Comparison of ENCODE assay signal across 1 cellular context in the genomic region with DNA sequence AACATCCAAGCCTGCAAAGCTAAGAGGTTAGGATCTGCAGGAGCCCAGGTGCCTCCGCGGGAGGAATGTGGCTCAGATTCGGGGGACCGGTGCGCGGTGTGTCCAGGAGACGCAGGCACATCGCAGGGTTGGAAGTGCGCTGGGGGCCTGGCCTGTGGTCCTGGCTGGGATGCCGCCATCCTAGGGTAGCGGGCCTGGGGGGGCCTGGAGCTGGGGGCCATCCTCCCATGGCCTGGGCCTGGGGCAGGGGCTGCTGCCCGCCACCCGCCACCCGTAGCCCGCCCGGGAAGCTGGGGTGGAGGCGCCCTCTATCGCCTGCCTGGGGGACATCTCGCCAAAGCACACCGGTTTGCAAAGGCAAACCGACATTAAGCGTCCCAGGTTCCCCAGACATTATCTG.
TF ChIP-seq lines count a peak whose summit lies in the region.

No MANE protein-coding gene starts in this region.

TF ChIP-seq in HepG2, 621 proteins besides CTCF, POLR2A, EP300 and RAD21 (continued from another document and continues in another):
- peak; percentile 32 for TF ChIP-seq XRCC5 (optimal IDR thresholded peaks at IDR 0.05; ENCODE audit: low read length)
- TF ChIP-seq HNRNPH1 (optimal IDR thresholded peaks at IDR 0.05; ENCODE audit: low read depth, low read length): no peak
- no peak for TF ChIP-seq PAWR (CRISPR knock-in tag; IDR thresholded peaks at IDR 0.05; ENCODE audit: borderline replicate concordance)
- TF ChIP-seq ZNF253 (CRISPR knock-in tag; IDR thresholded peaks at IDR 0.05; ENCODE audit: borderline replicate concordance): no peak
- no peak for TF ChIP-seq ZNF20 (CRISPR knock-in tag; IDR thresholded peaks at IDR 0.05)
- TF ChIP-seq ZSCAN31 (CRISPR knock-in tag; IDR thresholded peaks at IDR 0.05; ENCODE audit: low read depth): 0 out of 2 replicates have a peak, but pooled peaks have one; percentile 14
- TF ChIP-seq ZNF605 (CRISPR knock-in tag; IDR thresholded peaks at IDR 0.05): 0 out of 2 replicates have a peak, but pooled peaks have one; percentile 37
- TF ChIP-seq EHMT2 (IDR thresholded peaks at IDR 0.05; ENCODE audit: borderline replicate concordance, low read depth, low read length): no peak
- TF ChIP-seq ZSCAN9 (CRISPR knock-in tag; IDR thresholded peaks at IDR 0.05; ENCODE audit: borderline replicate concordance): no peak
- TF ChIP-seq DMAP1 (CRISPR knock-in tag; IDR thresholded peaks at IDR 0.05): no peak
- no peak for TF ChIP-seq NCOA5 (CRISPR knock-in tag; IDR thresholded peaks at IDR 0.05)
- no peak for TF ChIP-seq ZGPAT (CRISPR knock-in tag; IDR thresholded peaks at IDR 0.05)
- no peak for TF ChIP-seq POLR2AphosphoS2 (IDR thresholded peaks at IDR 0.05; ENCODE audit: low read depth, low read length)
- TF ChIP-seq SMC3 (IDR thresholded peaks at IDR 0.05; ENCODE audit: low read length): peak; percentile 54
- TF ChIP-seq, protein P1, sequence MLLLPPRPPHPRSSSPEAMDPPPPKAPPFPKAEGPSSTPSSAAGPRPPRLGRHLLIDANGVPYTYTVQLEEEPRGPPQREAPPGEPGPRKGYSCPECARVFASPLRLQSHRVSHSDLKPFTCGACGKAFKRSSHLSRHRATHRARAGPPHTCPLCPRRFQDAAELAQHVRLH (CRISPR knock-in tag; IDR thresholded peaks at IDR 0.05; ENCODE audit: borderline replicate concordance, low read depth): 0 out of 2 replicates have a peak, but pooled peaks have one; percentile 23
- no peak for TF ChIP-seq ZNF543 (CRISPR knock-in tag; IDR thresholded peaks at IDR 0.05)
- no peak for TF ChIP-seq TERF1 (CRISPR knock-in tag; IDR thresholded peaks at IDR 0.05)
- TF ChIP-seq ZNF274 (CRISPR knock-in tag; IDR thresholded peaks at IDR 0.05): 0 out of 2 replicates have a peak, but pooled peaks have one; percentile 21
- no peak for TF ChIP-seq NFE2 (CRISPR knock-in tag; IDR thresholded peaks at IDR 0.05)
- no peak for TF ChIP-seq KDM1A (CRISPR knock-in tag; IDR thresholded peaks at IDR 0.05)
- no peak for TF ChIP-seq ZFP1 (CRISPR knock-in tag; IDR thresholded peaks at IDR 0.05)
- TF ChIP-seq FOXA3 (CRISPR knock-in tag; IDR thresholded peaks at IDR 0.05): no peak
- no peak for TF ChIP-seq PRMT3 (CRISPR knock-in tag; IDR thresholded peaks at IDR 0.05; ENCODE audit: borderline replicate concordance, low read depth)
- no peak for TF ChIP-seq IKZF4 (CRISPR knock-in tag; IDR thresholded peaks at IDR 0.05; ENCODE audit: borderline replicate concordance, low read depth, not compliant biosample characterization)
- TF ChIP-seq ZNF800 (CRISPR knock-in tag; IDR thresholded peaks at IDR 0.05): no peak
- TF ChIP-seq PATZ1 (CRISPR knock-in tag; IDR thresholded peaks at IDR 0.05): peak; percentile 78
- no peak for TF ChIP-seq MTF2 (CRISPR knock-in tag; IDR thresholded peaks at IDR 0.05; ENCODE audit: borderline replicate concordance)
- TF ChIP-seq HNF1B (CRISPR knock-in tag; IDR thresholded peaks at IDR 0.05): peak; percentile 54; the same call in 1 of the 2 replicates
- TF ChIP-seq RFX1 (IDR thresholded peaks at IDR 0.05): no peak
- TF ChIP-seq SIN3A (IDR thresholded peaks at IDR 0.05; ENCODE audit: borderline replicate concordance, low read depth, low read length): no peak
- TF ChIP-seq THAP8 (CRISPR knock-in tag; IDR thresholded peaks at IDR 0.05; ENCODE audit: borderline replicate concordance): no peak
- TF ChIP-seq, protein P2, sequence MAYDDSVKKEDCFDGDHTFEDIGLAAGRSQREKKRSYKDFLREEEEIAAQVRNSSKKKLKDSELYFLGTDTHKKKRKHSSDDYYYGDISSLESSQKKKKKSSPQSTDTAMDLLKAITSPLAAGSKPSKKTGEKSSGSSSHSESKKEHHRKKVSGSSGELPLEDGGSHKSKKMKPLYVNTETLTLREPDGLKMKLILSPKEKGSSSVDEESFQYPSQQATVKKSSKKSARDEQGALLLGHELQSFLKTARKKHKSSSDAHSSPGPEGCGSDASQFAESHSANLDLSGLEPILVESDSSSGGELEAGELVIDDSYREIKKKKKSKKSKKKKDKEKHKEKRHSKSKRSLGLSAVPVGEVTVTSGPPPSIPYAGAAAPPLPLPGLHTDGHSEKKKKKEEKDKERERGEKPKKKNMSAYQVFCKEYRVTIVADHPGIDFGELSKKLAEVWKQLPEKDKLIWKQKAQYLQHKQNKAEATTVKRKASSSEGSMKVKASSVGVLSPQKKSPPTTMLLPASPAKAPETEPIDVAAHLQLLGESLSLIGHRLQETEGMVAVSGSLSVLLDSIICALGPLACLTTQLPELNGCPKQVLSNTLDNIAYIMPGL (CRISPR knock-in tag; IDR thresholded peaks at IDR 0.05; ENCODE audit: borderline replicate concordance in 1 of 2, low read depth in 1 of 2): peak in 1 of 2 experiments; percentile 64; a peak in 1 of 4 replicates
- no peak for TF ChIP-seq ZNF530 (CRISPR knock-in tag; IDR thresholded peaks at IDR 0.05; ENCODE audit: low read depth)
- TF ChIP-seq, protein P3, sequence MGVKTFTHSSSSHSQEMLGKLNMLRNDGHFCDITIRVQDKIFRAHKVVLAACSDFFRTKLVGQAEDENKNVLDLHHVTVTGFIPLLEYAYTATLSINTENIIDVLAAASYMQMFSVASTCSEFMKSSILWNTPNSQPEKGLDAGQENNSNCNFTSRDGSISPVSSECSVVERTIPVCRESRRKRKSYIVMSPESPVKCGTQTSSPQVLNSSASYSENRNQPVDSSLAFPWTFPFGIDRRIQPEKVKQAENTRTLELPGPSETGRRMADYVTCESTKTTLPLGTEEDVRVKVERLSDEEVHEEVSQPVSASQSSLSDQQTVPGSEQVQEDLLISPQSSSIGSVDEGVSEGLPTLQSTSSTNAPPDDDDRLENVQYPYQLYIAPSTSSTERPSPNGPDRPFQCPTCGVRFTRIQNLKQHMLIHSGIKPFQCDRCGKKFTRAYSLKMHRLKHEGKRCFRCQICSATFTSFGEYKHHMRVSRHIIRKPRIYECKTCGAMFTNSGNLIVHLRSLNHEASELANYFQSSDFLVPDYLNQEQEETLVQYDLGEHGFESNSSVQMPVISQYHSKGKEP (CRISPR knock-in tag; IDR thresholded peaks at IDR 0.05): no peak
- TF ChIP-seq ZNF136 (CRISPR knock-in tag; IDR thresholded peaks at IDR 0.05; ENCODE audit: low read depth): no peak
- no peak for TF ChIP-seq ZNF724P (CRISPR knock-in tag; IDR thresholded peaks at IDR 0.05; ENCODE audit: borderline replicate concordance)
- no peak for TF ChIP-seq ZNF558 (CRISPR knock-in tag; IDR thresholded peaks at IDR 0.05; ENCODE audit: borderline replicate concordance)
- TF ChIP-seq SNAPC4 (CRISPR knock-in tag; IDR thresholded peaks at IDR 0.05): no peak
- 0 out of 2 replicates have a peak, but pooled peaks have one; percentile 33 for TF ChIP-seq ZNF430 (CRISPR knock-in tag; IDR thresholded peaks at IDR 0.05)
- TF ChIP-seq NFKB2 (CRISPR knock-in tag; IDR thresholded peaks at IDR 0.05; ENCODE audit: borderline replicate concordance): no peak
- no peak for TF ChIP-seq ARNTL (CRISPR knock-in tag; IDR thresholded peaks at IDR 0.05)
- no peak for TF ChIP-seq PPARG (CRISPR knock-in tag; conservative IDR thresholded peaks at IDR 0.05)
- TF ChIP-seq CREM (IDR thresholded peaks at IDR 0.05): no peak
- no peak for TF ChIP-seq CREM (CRISPR knock-in tag; IDR thresholded peaks at IDR 0.05)
